ENCODE assay signal across 14 cellular contexts in genomic region chr9:70595211-70595610, GRCh38.
DNase-seq lines count a peak whose midpoint lies in the region; ATAC-seq lines count a peak whose summit lies in the region.
"Had no signal": no experiment of that assay in that cellular context is flagged by ENCODE, and none has a peak within 500 bp of the region (broad histone marks: within the 10 kb centered on the region; RNA-seq: fewer than 3 reads in every experiment).

No MANE protein-coding gene starts in this region.

- H2BK15ac ChIP-seq in mesenchymal stem cell (ENCODE audit: low read depth, poor library complexity, severe bottlenecking) = no peak overlapping the region

- H3K18ac ChIP-seq in mesenchymal stem cell (ENCODE audit: low read depth in 1 of 2, low read length in 2 of 2) = no peak overlapping the region

- no peak overlapping the region for H2BK5ac ChIP-seq in mesenchymal stem cell (ENCODE audit: low read depth, low read length, poor library complexity, severe bottlenecking)

- H3K9me3 ChIP-seq in mesenchymal stem cell (ENCODE audit: control insufficient read depth, low read length) = no peaks in the 10 kb centered on the region
- H3K9me3 ChIP-seq in skeletal muscle satellite cell (replicated peaks; ENCODE audit: low read length) = no peaks in the 10 kb centered on the region
- H3K9me3 ChIP-seq in effector memory CD4-positive, alpha-beta T cell (ENCODE audit: control insufficient read depth, low read length) = no peaks in the 10 kb centered on the region
- H3K9me3 ChIP-seq: MG63 had no signal

- H3K27ac Mint-ChIP-seq in activated naive CD4-positive, alpha-beta T cell treated with anti-CD3 and anti-CD28 coated beads, Interleukin-2, amount 50 U/mL, for 72 hours = no peak overlapping the region
- H3K27ac Mint-ChIP-seq: CD8-positive, alpha-beta memory T cell had no signal

- H2AK5ac ChIP-seq in mesenchymal stem cell (ENCODE audit: low read length, severe bottlenecking) = no peak overlapping the region

- H3K79me1 ChIP-seq in mesenchymal stem cell (replicated peaks; ENCODE audit: low read length, poor library complexity, severe bottlenecking) = no peaks in the 10 kb centered on the region

- H4K8ac ChIP-seq in mesenchymal stem cell (ENCODE audit: low read length) = no peak overlapping the region

- H2BK120ac ChIP-seq in mesenchymal stem cell (ENCODE audit: low read depth, low read length) = no peak overlapping the region

- no peak overlapping the region for H4K91ac ChIP-seq in mesenchymal stem cell (ENCODE audit: low read length)

- peak; percentile 25 for DNase-seq in AG08395 (ENCODE audit: low spot score)
- no peak for DNase-seq in mesenchymal stem cell
- no peak for DNase-seq in NCI-H226
- no peak for DNase-seq in effector memory CD4-positive, alpha-beta T cell
- no peak for DNase-seq in activated naive CD4-positive, alpha-beta T cell treated with anti-CD3 and anti-CD28 coated beads, Interleukin-2, amount 50 U/mL, for 72 hours (ENCODE audit: low spot score in 2 of 2)
- DNase-seq: CD8-positive, alpha-beta memory T cell; MG63; NCI-H1092 treated with DMSO at 0.1 percent for 48 hours; NCI-H1694; NCI-H2107; PC-9 had no signal

- H3K9ac ChIP-seq in mesenchymal stem cell (ENCODE audit: low read length) (peak overlapping the region; percentile 13), skeletal muscle satellite cell (ENCODE audit: low read depth, low read length) (peak overlapping the region; percentile 33)

- H3K4ac ChIP-seq in mesenchymal stem cell (ENCODE audit: low read depth in 1 of 2, low read length in 2 of 2) = no peak overlapping the region

- H3K27ac ChIP-seq in angular gyrus (ENCODE audit: low read depth, low read length) = peak overlapping the region; percentile 0
- no peak overlapping the region for H3K27ac ChIP-seq in mesenchymal stem cell (ENCODE audit: low read length, poor library complexity, severe bottlenecking)
- no peak overlapping the region for H3K27ac ChIP-seq in effector memory CD4-positive, alpha-beta T cell (ENCODE audit: insufficient read depth, low read length, poor library complexity, severe bottlenecking)
- H3K27ac ChIP-seq: PC-9 had no signal

- no peaks in the 10 kb centered on the region for H3K36me3 Mint-ChIP-seq in activated naive CD4-positive, alpha-beta T cell treated with anti-CD3 and anti-CD28 coated beads, Interleukin-2, amount 50 U/mL, for 72 hours
- H3K36me3 Mint-ChIP-seq: CD8-positive, alpha-beta memory T cell had no signal

- WGBS in mesenchymal stem cell = 92% methylated on average over 3 of the region's 4 CpGs

- no peak overlapping the region for H3K14ac ChIP-seq in mesenchymal stem cell (ENCODE audit: low read length in 2 of 2)

- no peak overlapping the region for H3K4me2 ChIP-seq in mesenchymal stem cell (ENCODE audit: low read length, poor library complexity, severe bottlenecking)
- no peak overlapping the region for H3K4me2 ChIP-seq in skeletal muscle satellite cell (ENCODE audit: low read length)
- H3K4me2 ChIP-seq: PC-9 had no signal

- H3K27me3 ChIP-seq in mesenchymal stem cell (ENCODE audit: control insufficient read depth in 1 of 2, insufficient read depth in 1 of 2, low read length in 2 of 2) (peaks cover 0 to 15% of the 10 kb centered on the region in 2 experiments), skeletal muscle satellite cell (ENCODE audit: control insufficient read depth, insufficient read depth, low read length) (no peaks in the 10 kb centered on the region)
- H3K27me3 ChIP-seq in effector memory CD4-positive, alpha-beta T cell (replicated peaks; ENCODE audit: control insufficient read depth, insufficient read depth, low read length, poor library complexity, severe bottlenecking) = no peaks in the 10 kb centered on the region
- H3K27me3 ChIP-seq: MG63 had no signal

- H2BK12ac ChIP-seq in mesenchymal stem cell (ENCODE audit: low read length in 2 of 2) = no peak overlapping the region

- H3K4me3 ChIP-seq in mesenchymal stem cell (ENCODE audit: insufficient read depth in 1 of 2, low read depth in 1 of 2, low read length in 2 of 2) (no peak overlapping the region), skeletal muscle satellite cell (ENCODE audit: low read length) (no peak overlapping the region)
- no peak overlapping the region for H3K4me3 ChIP-seq in effector memory CD4-positive, alpha-beta T cell (ENCODE audit: insufficient read depth, low read depth, low read length, poor library complexity, severe bottlenecking)
- H3K4me3 ChIP-seq: MG63, PC-9 had no signal

- H3K9me3 Mint-ChIP-seq in activated naive CD4-positive, alpha-beta T cell treated with anti-CD3 and anti-CD28 coated beads, Interleukin-2, amount 50 U/mL, for 72 hours = no peaks in the 10 kb centered on the region
- H3K9me3 Mint-ChIP-seq: CD8-positive, alpha-beta memory T cell had no signal

- no peak overlapping the region for H3K23ac ChIP-seq in mesenchymal stem cell (ENCODE audit: low read length in 2 of 2)

- no peak for ATAC-seq in HG02678 (IDR thresholded peaks at IDR 0.05; ENCODE audit: unreplicated experiment)
- ATAC-seq in activated naive CD4-positive, alpha-beta T cell treated with anti-CD3 and anti-CD28 coated beads, Interleukin-2, amount 50 U/mL, for 72 hours = no peak

- H3K4me1 ChIP-seq in mesenchymal stem cell (ENCODE audit: control insufficient read depth, insufficient read depth, low read depth, low read length) (no peaks in the 10 kb centered on the region), skeletal muscle satellite cell (ENCODE audit: control insufficient read depth, insufficient read depth, low read length) (peaks cover 24% of the 10 kb centered on the region)
- H3K4me1 ChIP-seq in effector memory CD4-positive, alpha-beta T cell (ENCODE audit: control insufficient read depth, insufficient read depth, low read length, poor library complexity, severe bottlenecking) = no peaks in the 10 kb centered on the region

- no peak overlapping the region for H2AFZ ChIP-seq in mesenchymal stem cell (ENCODE audit: low read depth, low read length)
- H2AFZ ChIP-seq: PC-9 had no signal

- H3K36me3 ChIP-seq in mesenchymal stem cell (ENCODE audit: control insufficient read depth in 1 of 2, insufficient read depth in 2 of 2, low read depth in 1 of 2, low read length in 2 of 2) (no peaks in the 10 kb centered on the region), skeletal muscle satellite cell (ENCODE audit: insufficient read depth, low read length) (no peaks in the 10 kb centered on the region)
- H3K36me3 ChIP-seq in effector memory CD4-positive, alpha-beta T cell (ENCODE audit: control insufficient read depth, insufficient read depth, low read length) = no peaks in the 10 kb centered on the region
- H3K36me3 ChIP-seq: MG63 had no signal
